In genomic region chr14:91249841-91250616, GRCh38 we compare ENCODE assay signal across 9 cellular contexts. TPM values are rescaled to one million over a fixed set of nuclear protein-coding genes. Genes with fewer than 3 reads are reported as not detected.
A peak's percentile ranks its signal among the peaks of the same experiment; 100 is the strongest.
DNase-seq lines count a peak whose midpoint lies in the region; ATAC-seq, FAIRE-seq and TF ChIP-seq lines count a peak whose summit lies in the region.
"Had no signal": no experiment of that assay in that cellular context is flagged by ENCODE, and none has a peak within 500 bp of the region (broad histone marks: within the 10 kb centered on the region; RNA-seq: fewer than 3 reads in every experiment).

No MANE protein-coding gene starts in this region.

- no peak for TF ChIP-seq RAD21 in A549 (conservative IDR thresholded peaks at IDR 0.05 in 1 of 2, IDR thresholded peaks at IDR 0.05 in 1 of 2)

- TF ChIP-seq POLR2A in A549 (IDR thresholded peaks at IDR 0.05; ENCODE audit: low read length): no peak

- no peak for FAIRE-seq in A549 (lab: Jason Lieb, UNC)

- CTCF ChIA-PET in A549 (lab: Yijun Ruan, JAX): interaction anchor here (0.6 to 1.8 kb wide), 3 partner anchors 36 to 661 kb away, joined by 3 to 7 read pairs (median 3); no protein-coding TSS in a partner anchor

- H3K4me3 ChIP-seq in A549 (no peak overlapping the region), H7 (ENCODE audit: insufficient read depth, low read depth, low read length) (no peak overlapping the region), RWPE2 (ENCODE audit: severe bottlenecking) (no peak overlapping the region), duodenal mucosa (ENCODE audit: low read depth in 1 of 2, low read length in 2 of 2) (no peak overlapping the region)

- H3K36me3 ChIP-seq in H7 (replicated peaks; ENCODE audit: control insufficient read depth, insufficient read depth, low read length): no peaks in the 10 kb centered on the region
- no peaks in the 10 kb centered on the region for H3K36me3 ChIP-seq in RWPE2 (ENCODE audit: low read depth)
- H3K36me3 ChIP-seq in duodenal mucosa (ENCODE audit: control insufficient read depth in 1 of 2, insufficient read depth in 2 of 2, low read length in 2 of 2): no peaks in the 10 kb centered on the region

- H3K27ac ChIP-seq in A549: no peak overlapping the region
- no peak overlapping the region for H3K27ac ChIP-seq in RWPE2 (ENCODE audit: poor library complexity, severe bottlenecking)
- peak overlapping the region; percentile 17 for H3K27ac ChIP-seq in duodenal mucosa (ENCODE audit: low read depth, low read length)

- POLR2A ChIA-PET in A549 (lab: Yijun Ruan, JAX): no interaction called here

- H3K4me1 ChIP-seq in A549 (peaks cover 16% of the 10 kb centered on the region), RWPE2 (ENCODE audit: insufficient read depth, poor library complexity, severe bottlenecking) (no peaks in the 10 kb centered on the region), duodenal mucosa (ENCODE audit: control insufficient read depth in 1 of 2, insufficient read depth in 2 of 2, low read length in 2 of 2) (peaks cover 28 to 32% of the 10 kb centered on the region in 2 donors)

- WGBS in A549 (ENCODE audit: missing lambda C conversion rate): 54% methylated on average over 10 of the region's 10 CpGs

- H3K9me3 ChIP-seq in A549 (no peaks in the 10 kb centered on the region), RWPE2 (ENCODE audit: severe bottlenecking) (no peaks in the 10 kb centered on the region), duodenal mucosa (ENCODE audit: control insufficient read depth in 1 of 2, low read length in 2 of 2) (no peaks in the 10 kb centered on the region)

- H3K4me2 ChIP-seq in A549: peak overlapping the region; percentile 21; the same call in 2 of the 3 replicates

- H3K27me3 ChIP-seq in H7 (ENCODE audit: control insufficient read depth, insufficient read depth, low read length) (peaks cover 18% of the 10 kb centered on the region), RWPE2 (ENCODE audit: insufficient read depth, poor library complexity, severe bottlenecking) (no peaks in the 10 kb centered on the region), duodenal mucosa (ENCODE audit: control insufficient read depth in 1 of 2, insufficient read depth in 2 of 2, low read length in 2 of 2) (peaks cover 0 to 7% of the 10 kb centered on the region in 2 donors)

- ATAC-seq in A549: peak in 1 of 2 experiments; percentile 46; a peak in 3 of 6 replicates
- peak; percentile 21; the same call in 1 of the 3 replicates for ATAC-seq in RWPE2 (ENCODE audit: low read depth)
- peak; percentile 14 for ATAC-seq in stimulated activated naive CD8-positive, alpha-beta T cell treated with anti-CD3 and anti-CD28 coated beads, Interleukin-15, Interleukin-2, amounts not matched to agents 100 U/mL and 50 U/mL, for 24 hours
- ATAC-seq: HCT116 had no signal

- no peak overlapping the region for H3K9ac ChIP-seq in duodenal mucosa (ENCODE audit: low read depth in 1 of 2, low read length in 2 of 2)

- DNase-seq in A549 (ENCODE audit: low read depth in 1 of 2, low spot score in 1 of 2) (peak in 1 of 2 experiments; percentile 36), H7 (peak; percentile 71), Kasumi-1 (lab: John Stamatoyannopoulos, UW) (peak; percentile 60 to 69), RWPE2 (ENCODE audit: low spot score) (no peak), pons (ENCODE audit: low spot score) (no peak)
- peak; percentile 57 for DNase-seq in stimulated activated naive CD8-positive, alpha-beta T cell treated with anti-CD3 and anti-CD28 coated beads, Interleukin-15, Interleukin-2, amounts not matched to agents 100 U/mL and 50 U/mL, for 24 hours

- no peak for TF ChIP-seq CTCF in A549 (IDR thresholded peaks at IDR 0.05)
- peak; percentile 22 for TF ChIP-seq CTCF in GM12873 (IDR thresholded peaks at IDR 0.05; ENCODE audit: insufficient read depth, low read depth, low read length, missing control alignments)
- TF ChIP-seq CTCF in RWPE2 (IDR thresholded peaks at IDR 0.05; ENCODE audit: poor library complexity, severe bottlenecking): no peak

- no peak for TF ChIP-seq EP300 in A549 (IDR thresholded peaks at IDR 0.05)

TF ChIP-seq in A549, 52 proteins besides CTCF, POLR2A, EP300 and RAD21:
- TF ChIP-seq HDAC2 (IDR thresholded peaks at IDR 0.05) (no peak), PBX3 (IDR thresholded peaks at IDR 0.05) (no peak), SREBF2 (IDR thresholded peaks at IDR 0.05) (no peak)
- TF ChIP-seq, protein P1, sequence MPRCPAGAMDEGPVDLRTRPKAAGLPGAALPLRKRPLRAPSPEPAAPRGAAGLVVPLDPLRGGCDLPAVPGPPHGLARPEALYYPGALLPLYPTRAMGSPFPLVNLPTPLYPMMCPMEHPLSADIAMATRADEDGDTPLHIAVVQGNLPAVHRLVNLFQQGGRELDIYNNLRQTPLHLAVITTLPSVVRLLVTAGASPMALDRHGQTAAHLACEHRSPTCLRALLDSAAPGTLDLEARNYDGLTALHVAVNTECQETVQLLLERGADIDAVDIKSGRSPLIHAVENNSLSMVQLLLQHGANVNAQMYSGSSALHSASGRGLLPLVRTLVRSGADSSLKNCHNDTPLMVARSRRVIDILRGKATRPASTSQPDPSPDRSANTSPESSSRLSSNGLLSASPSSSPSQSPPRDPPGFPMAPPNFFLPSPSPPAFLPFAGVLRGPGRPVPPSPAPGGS (IDR thresholded peaks at IDR 0.05): no peak

RNA-seq across cellular contexts. Expression of gene GPR68, which starts 5.5 kb away (rescaled TPM):
- 0.09 TPM in 2 replicates for polyA plus RNA-seq in A549 (2011; rRNA removed)
- polyA plus RNA-seq in A549 (2012; cell fraction: cytosol; rRNA removed): 0.09 and 0.22 TPM in 2 replicates
- polyA plus RNA-seq in A549 (2012; cell fraction: nucleus; rRNA removed): 0.27 and 0.30 TPM in 2 replicates
- 0.07 to 0.09 TPM (median 0.09 TPM) in 3 replicates for polyA plus RNA-seq in A549 (2017; fragmentation: RNase III; extraction: RNeasy Plus Mini Kit Qiagen cat#74134 plus additional on column Dnase treatment)
- polyA minus RNA-seq in A549 (2011; rRNA and poly(A)+ RNA removed): not detected in 2 replicates
- total RNA-seq in H7 (2014; rRNA removed; shearing (Covaris generic)): 0.22 and 1.1 TPM in 2 replicates

Comparison
In these comparisons a context has a peak if more than half of its experiments do, and no peak if none do; other contexts are left out.
1. DNase-seq: peak in H7 (single experiment), Kasumi-1 (2 of 2) and stimulated activated naive CD8-positive, alpha-beta T cell treated with anti-CD3 and anti-CD28 coated beads, Interleukin-15, Interleukin-2, amounts not matched to agents 100 U/mL and 50 U/mL, for 24 hours (single experiment); none in RWPE2 (single experiment) and pons (single experiment).